15 cellular contexts compared by ENCODE assay signal in the genomic region with DNA sequence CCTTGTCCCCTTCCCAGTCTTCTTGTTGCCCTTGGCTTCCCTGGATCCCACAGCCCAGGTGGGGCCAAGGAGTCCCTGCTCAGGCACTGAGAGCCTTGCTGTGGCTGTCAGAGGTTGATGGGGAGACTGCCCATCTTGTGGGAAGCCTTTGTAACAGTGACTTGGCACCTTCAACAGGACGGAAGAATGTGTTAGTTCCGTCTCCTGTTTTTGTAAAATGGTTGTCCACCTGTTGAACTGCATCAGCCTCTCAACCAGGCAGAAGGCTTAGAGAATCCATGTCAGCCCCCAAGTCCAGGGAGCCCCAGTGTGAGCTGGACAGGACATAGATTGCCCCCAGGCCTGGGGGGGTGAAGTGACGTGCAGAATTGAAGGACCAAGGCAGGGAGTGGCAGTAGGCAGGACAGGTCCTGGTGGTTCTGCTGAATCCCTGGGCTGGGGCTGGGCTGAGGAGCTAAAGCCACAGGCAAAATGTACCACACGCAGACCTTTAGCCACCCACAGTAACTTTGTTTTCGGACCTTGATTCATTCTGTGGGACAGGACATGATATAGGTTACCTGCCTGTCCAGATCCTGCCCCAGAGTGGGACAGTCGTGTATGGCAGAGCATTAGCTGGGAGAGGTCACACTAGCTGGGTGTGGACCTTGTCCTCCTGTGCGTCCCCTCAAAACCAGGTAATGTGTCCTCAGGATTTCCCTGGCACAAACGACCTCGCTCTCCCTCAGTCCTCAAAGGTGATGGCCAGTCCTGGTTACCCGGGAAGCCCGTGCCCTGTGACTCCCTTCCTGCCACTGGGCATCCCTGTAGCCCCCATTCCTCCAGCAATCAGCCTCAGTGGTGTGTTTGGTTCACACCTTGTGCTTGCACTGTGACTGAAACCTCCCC. TPM values are rescaled to one million over a fixed set of nuclear protein-coding genes. Genes with fewer than 3 reads are reported as not detected.
DNase-seq lines count a peak whose midpoint lies in the region; ATAC-seq and TF ChIP-seq lines count a peak whose summit lies in the region.
"Had no signal": no experiment of that assay in that cellular context is flagged by ENCODE, and none has a peak within 500 bp of the region (broad histone marks: within the 10 kb centered on the region; RNA-seq: fewer than 3 reads in every experiment).

No MANE protein-coding gene starts in this region.

- H3K27ac Mint-ChIP-seq in activated T-helper 2 cell treated with anti-CD3 and anti-CD28 coated beads, Interferon-gamma antibody, Interleukin-2, Interleukin-4, amounts not matched to agents 10 μg/mL and 5 μg/mL and 100 μg/mL, durations not matched to agents 14 hours and 24 hours and 36 hours: peak overlapping the region; percentile 5
- H3K27ac Mint-ChIP-seq in stimulated activated memory B cell treated with anti-CD40 and anti-IgM and Interleukin-4, amounts not matched to agents 10 μg/mL and 1 μg/mL and 100 μg/mL, for 72 hours: peak overlapping the region; percentile 36

- no peaks in the 10 kb centered on the region for H3K9me3 Mint-ChIP-seq in activated T-cell treated with anti-CD3 and anti-CD28 coated beads, Interleukin-2, amount 50 U/mL, for 4 hours
- no peaks in the 10 kb centered on the region for H3K9me3 Mint-ChIP-seq in activated T-helper 2 cell treated with anti-CD3 and anti-CD28 coated beads, Interferon-gamma antibody, Interleukin-2, Interleukin-4, amounts not matched to agents 10 μg/mL and 5 μg/mL and 100 μg/mL, durations not matched to agents 14 hours and 24 hours and 36 hours
- H3K9me3 Mint-ChIP-seq in stimulated activated memory B cell treated with anti-CD40 and anti-IgM and Interleukin-4, amounts not matched to agents 10 μg/mL and 1 μg/mL and 100 μg/mL, for 72 hours: no peaks in the 10 kb centered on the region

- peaks cover 3% of the 10 kb centered on the region for H3K36me3 Mint-ChIP-seq in activated T-cell treated with anti-CD3 and anti-CD28 coated beads, Interleukin-2, amount 50 U/mL, for 4 hours (ENCODE audit: insufficient read depth)
- peaks cover 5% of the 10 kb centered on the region for H3K36me3 Mint-ChIP-seq in activated T-helper 2 cell treated with anti-CD3 and anti-CD28 coated beads, Interferon-gamma antibody, Interleukin-2, Interleukin-4, amounts not matched to agents 10 μg/mL and 5 μg/mL and 100 μg/mL, durations not matched to agents 14 hours and 24 hours and 36 hours (ENCODE audit: low read depth)
- H3K36me3 Mint-ChIP-seq in stimulated activated memory B cell treated with anti-CD40 and anti-IgM and Interleukin-4, amounts not matched to agents 10 μg/mL and 1 μg/mL and 100 μg/mL, for 72 hours: no peaks in the 10 kb centered on the region

- no peak for ATAC-seq in activated T-cell treated with anti-CD3 and anti-CD28 coated beads, Interleukin-2, amount 50 U/mL, for 4 hours
- peak; percentile 72 for ATAC-seq in left colon
- ATAC-seq in stimulated activated memory B cell treated with anti-CD40 and anti-IgM and Interleukin-4, amounts not matched to agents 10 μg/mL and 1 μg/mL and 100 μg/mL, for 72 hours: no peak

- H3K4me3 ChIP-seq in foreskin fibroblast (ENCODE audit: low read depth in 1 of 2, low read length in 2 of 2): no peak overlapping the region
- H3K4me3 ChIP-seq: heart right ventricle, SK-N-MC, tibial artery had no signal

- DNase-seq in activated T-cell treated with anti-CD3 and anti-CD28 coated beads, Interleukin-2, amount 50 U/mL, for 4 hours: no peak
- DNase-seq in activated T-cell treated with anti-CD3 and anti-CD28 coated beads, Interleukin-2, amount 50 U/mL, for 48 hours: no peak
- no peak for DNase-seq in activated T-helper 2 cell treated with anti-CD3 and anti-CD28 coated beads, Interferon-gamma antibody, Interleukin-2, Interleukin-4, amounts not matched to agents 10 μg/mL and 5 μg/mL and 100 μg/mL, durations not matched to agents 14 hours and 24 hours and 36 hours (ENCODE audit: low spot score)
- DNase-seq in left colon: peak in 1 of 2 donors; percentile 44
- DNase-seq in HCEC 1CT: no peak
- DNase-seq in foreskin fibroblast: no peak
- DNase-seq in foreskin melanocyte: no peak
- DNase-seq: activated CD4-positive, CD25-positive, alpha-beta regulatory T cell treated with anti-CD3 and anti-CD28 coated beads, Interleukin-2, amount 50 U/mL, for 72 hours; heart right ventricle; mesenchymal stem cell; NCI-H1417 treated with DMSO at 0.1 percent for 48 hours; NCI-H748 treated with DMSO at 0.1 percent for 48 hours; tibial artery had no signal

- intact Hi-C loops in activated T-helper 2 cell treated with anti-CD3 and anti-CD28 coated beads, Interferon-gamma antibody, Interleukin-2, Interleukin-4, amounts not matched to agents 10 μg/mL and 5 μg/mL and 100 μg/mL, durations not matched to agents 14 hours and 24 hours and 36 hours (cut with micrococcal nuclease): no loop called here
- intact Hi-C loops in left colon (cut with DNase I, micrococcal nuclease): no loop called here

- peak overlapping the region; percentile 62 for H3K4me3 Mint-ChIP-seq in activated T-cell treated with anti-CD3 and anti-CD28 coated beads, Interleukin-2, amount 50 U/mL, for 4 hours
- no peak overlapping the region for H3K4me3 Mint-ChIP-seq in activated T-helper 2 cell treated with anti-CD3 and anti-CD28 coated beads, Interferon-gamma antibody, Interleukin-2, Interleukin-4, amounts not matched to agents 10 μg/mL and 5 μg/mL and 100 μg/mL, durations not matched to agents 14 hours and 24 hours and 36 hours (ENCODE audit: low read depth)
- H3K4me3 Mint-ChIP-seq in stimulated activated memory B cell treated with anti-CD40 and anti-IgM and Interleukin-4, amounts not matched to agents 10 μg/mL and 1 μg/mL and 100 μg/mL, for 72 hours: no peak overlapping the region

- H3K4me1 Mint-ChIP-seq in activated T-cell treated with anti-CD3 and anti-CD28 coated beads, Interleukin-2, amount 50 U/mL, for 4 hours (ENCODE audit: low read depth): peaks cover 60% of the 10 kb centered on the region
- peaks cover 42% of the 10 kb centered on the region for H3K4me1 Mint-ChIP-seq in activated T-helper 2 cell treated with anti-CD3 and anti-CD28 coated beads, Interferon-gamma antibody, Interleukin-2, Interleukin-4, amounts not matched to agents 10 μg/mL and 5 μg/mL and 100 μg/mL, durations not matched to agents 14 hours and 24 hours and 36 hours (ENCODE audit: low read depth)
- H3K4me1 Mint-ChIP-seq in stimulated activated memory B cell treated with anti-CD40 and anti-IgM and Interleukin-4, amounts not matched to agents 10 μg/mL and 1 μg/mL and 100 μg/mL, for 72 hours: peaks cover 45% of the 10 kb centered on the region

- no peak for TF ChIP-seq CTCF in foreskin fibroblast (IDR thresholded peaks at IDR 0.05; ENCODE audit: low read depth, low read length)

- H3K27me3 Mint-ChIP-seq in activated T-cell treated with anti-CD3 and anti-CD28 coated beads, Interleukin-2, amount 50 U/mL, for 4 hours (ENCODE audit: low read depth): no peaks in the 10 kb centered on the region
- H3K27me3 Mint-ChIP-seq in activated T-helper 2 cell treated with anti-CD3 and anti-CD28 coated beads, Interferon-gamma antibody, Interleukin-2, Interleukin-4, amounts not matched to agents 10 μg/mL and 5 μg/mL and 100 μg/mL, durations not matched to agents 14 hours and 24 hours and 36 hours (ENCODE audit: low read depth): no peaks in the 10 kb centered on the region
- no peaks in the 10 kb centered on the region for H3K27me3 Mint-ChIP-seq in stimulated activated memory B cell treated with anti-CD40 and anti-IgM and Interleukin-4, amounts not matched to agents 10 μg/mL and 1 μg/mL and 100 μg/mL, for 72 hours

RNA-seq across cellular contexts. Expression of gene GATAD2A, which starts 47.0 kb away (rescaled TPM):
- 100 to 1,000 TPM; 187 to 240 (median 205) TPM for total RNA-seq in activated T-cell treated with anti-CD3 and anti-CD28 coated beads, Interleukin-2, amount 50 U/mL, for 4 hours
- 125 and 128 TPM in 2 replicates for total RNA-seq in activated T-helper 2 cell treated with anti-CD3 and anti-CD28 coated beads, Interferon-gamma antibody, Interleukin-2, Interleukin-4, amounts not matched to agents 10 μg/mL and 5 μg/mL and 100 μg/mL, durations not matched to agents 14 hours and 24 hours and 36 hours
- total RNA-seq in left colon: 100 to 1,000 TPM; 104 to 135 TPM
